Comparison of ENCODE assay signal across 17 cellular contexts in the genomic region with DNA sequence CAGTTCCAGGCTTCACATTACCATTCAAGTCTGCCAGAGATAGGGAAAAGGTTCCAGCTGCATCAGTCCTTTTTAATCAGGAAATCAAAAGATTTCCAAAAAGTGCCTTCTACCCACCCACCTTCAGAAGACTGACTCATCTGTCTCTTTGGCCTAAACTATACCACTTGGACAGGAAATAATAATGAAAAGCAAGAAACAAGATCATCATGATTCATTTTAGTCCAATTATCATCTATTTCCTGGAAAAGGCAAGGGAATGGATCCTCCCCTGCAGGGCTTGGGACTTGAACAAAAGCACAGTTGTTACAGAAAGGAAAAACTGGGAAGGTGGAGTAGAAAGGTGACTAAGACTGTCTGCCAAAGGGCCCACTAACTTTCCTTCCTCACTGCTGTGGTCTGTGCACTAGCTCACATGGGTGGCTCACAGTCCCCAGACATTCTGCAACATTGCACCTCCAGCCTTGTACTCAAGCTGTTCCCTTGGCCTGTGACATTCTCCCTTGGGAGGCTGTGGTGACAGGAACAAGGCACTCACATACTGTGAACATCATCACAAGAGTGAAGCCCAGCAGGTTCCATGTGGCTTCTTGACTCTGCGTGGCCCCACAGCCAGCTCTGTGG.
DNase-seq lines count a peak whose midpoint lies in the region; ATAC-seq and TF ChIP-seq lines count a peak whose summit lies in the region.
"Had no signal": no experiment of that assay in that cellular context is flagged by ENCODE, and none has a peak within 500 bp of the region (broad histone marks: within the 10 kb centered on the region; RNA-seq: fewer than 3 reads in every experiment).

No MANE protein-coding gene starts in this region.

- intact Hi-C loops in activated T-helper 1 cell treated with anti-CD3 and anti-CD28 coated beads, Interleukin-12 subunit alpha, Interleukin-12 subunit beta, Interleukin-2, Interleukin-4 antibody, amounts not matched to agents 30 ng/mL and 10 ng/mL and 1 ng/mL, durations not matched to agents 14 hours and 24 hours and 36 hours (cut with micrococcal nuclease): no loop called here

- H4K20me1 ChIP-seq in BLaER1 treated with 17β-estradiol and CSF1 and Interleukin-3, amounts not matched to agents 10 nM and 100 nM: no peaks in the 10 kb centered on the region

- no peak overlapping the region for H3K9ac ChIP-seq in BLaER1 treated with 17β-estradiol and CSF1 and Interleukin-3, amounts not matched to agents 10 nM and 100 nM
- H3K9ac ChIP-seq in mesenchymal stem cell (ENCODE audit: low read length): peak overlapping the region; percentile 4

- H2AK5ac ChIP-seq in mesenchymal stem cell (ENCODE audit: low read length, severe bottlenecking): no peak overlapping the region

- H3K18ac ChIP-seq in mesenchymal stem cell (ENCODE audit: low read depth in 1 of 2, low read length in 2 of 2): peak overlapping the region in 1 of 2 experiments; percentile 25

- H3K4me1 Mint-ChIP-seq in activated T-helper 1 cell treated with anti-CD3 and anti-CD28 coated beads, Interleukin-12 subunit alpha, Interleukin-12 subunit beta, Interleukin-2, Interleukin-4 antibody, amounts not matched to agents 30 ng/mL and 10 ng/mL and 1 ng/mL, durations not matched to agents 14 hours and 24 hours and 36 hours (ENCODE audit: low read depth): no peaks in the 10 kb centered on the region
- H3K4me1 Mint-ChIP-seq: stimulated activated memory B cell treated with anti-CD40 and anti-IgM and Interleukin-4, amounts not matched to agents 10 μg/mL and 1 μg/mL and 100 μg/mL, for 72 hours had no signal

- no peak overlapping the region for H3K4me3 Mint-ChIP-seq in activated T-helper 1 cell treated with anti-CD3 and anti-CD28 coated beads, Interleukin-12 subunit alpha, Interleukin-12 subunit beta, Interleukin-2, Interleukin-4 antibody, amounts not matched to agents 30 ng/mL and 10 ng/mL and 1 ng/mL, durations not matched to agents 14 hours and 24 hours and 36 hours
- H3K4me3 Mint-ChIP-seq: activated naive CD8-positive, alpha-beta T cell treated with anti-CD3 and anti-CD28 coated beads, Interleukin-2, amount 10 ng/mL, durations not matched to agents 7 days and 5 days; stimulated activated memory B cell treated with anti-CD40 and anti-IgM and Interleukin-4, amounts not matched to agents 10 μg/mL and 1 μg/mL and 100 μg/mL, for 72 hours had no signal

- 100% methylated on average over 1 of the region's 1 CpG for WGBS in mesenchymal stem cell

- no peak overlapping the region for H2BK12ac ChIP-seq in mesenchymal stem cell (ENCODE audit: low read length in 2 of 2)

- no peak for ATAC-seq in GM21528 (IDR thresholded peaks at IDR 0.05; ENCODE audit: low FRiP score, unreplicated experiment)
- ATAC-seq: gastrocnemius medialis; stimulated activated memory B cell treated with anti-CD40 and anti-IgM and Interleukin-4, amounts not matched to agents 10 μg/mL and 1 μg/mL and 100 μg/mL, for 72 hours had no signal

- H3K4me2 ChIP-seq in BLaER1 treated with 17β-estradiol and CSF1 and Interleukin-3, amounts not matched to agents 10 nM and 100 nM: peak overlapping the region in 10 of 11 experiments; percentile 3 to 46 (median 24); a peak in 16 of 22 replicates
- H3K4me2 ChIP-seq in mesenchymal stem cell (ENCODE audit: low read length, poor library complexity, severe bottlenecking): no peak overlapping the region

- no peaks in the 10 kb centered on the region for H3K79me1 ChIP-seq in mesenchymal stem cell (replicated peaks; ENCODE audit: low read length, poor library complexity, severe bottlenecking)

- H2AFZ ChIP-seq in mesenchymal stem cell (ENCODE audit: low read depth, low read length): no peak overlapping the region

- H3K23ac ChIP-seq in mesenchymal stem cell (ENCODE audit: low read length in 2 of 2): no peak overlapping the region

- H3K9me3 Mint-ChIP-seq in activated T-helper 1 cell treated with anti-CD3 and anti-CD28 coated beads, Interleukin-12 subunit alpha, Interleukin-12 subunit beta, Interleukin-2, Interleukin-4 antibody, amounts not matched to agents 30 ng/mL and 10 ng/mL and 1 ng/mL, durations not matched to agents 14 hours and 24 hours and 36 hours: no peaks in the 10 kb centered on the region
- H3K9me3 Mint-ChIP-seq: activated naive CD8-positive, alpha-beta T cell treated with anti-CD3 and anti-CD28 coated beads, Interleukin-2, amount 10 ng/mL, durations not matched to agents 7 days and 5 days; stimulated activated memory B cell treated with anti-CD40 and anti-IgM and Interleukin-4, amounts not matched to agents 10 μg/mL and 1 μg/mL and 100 μg/mL, for 72 hours had no signal

- peaks cover 8% of the 10 kb centered on the region for H3K27me3 Mint-ChIP-seq in activated T-helper 1 cell treated with anti-CD3 and anti-CD28 coated beads, Interleukin-12 subunit alpha, Interleukin-12 subunit beta, Interleukin-2, Interleukin-4 antibody, amounts not matched to agents 30 ng/mL and 10 ng/mL and 1 ng/mL, durations not matched to agents 14 hours and 24 hours and 36 hours (ENCODE audit: insufficient read depth)

- H2BK5ac ChIP-seq in mesenchymal stem cell (ENCODE audit: low read depth, low read length, poor library complexity, severe bottlenecking): no peak overlapping the region

- peak overlapping the region in 1 of 2 experiments; percentile 14 for H3K14ac ChIP-seq in mesenchymal stem cell (ENCODE audit: low read length in 2 of 2)

- H3K27ac ChIP-seq in BLaER1 treated with 17β-estradiol and CSF1 and Interleukin-3, amounts not matched to agents 10 nM and 100 nM: no peak overlapping the region
- H3K27ac ChIP-seq in mesenchymal stem cell (ENCODE audit: low read length, poor library complexity, severe bottlenecking): no peak overlapping the region
- H3K27ac ChIP-seq: C4-2B, colonic mucosa, gastrocnemius medialis had no signal

- H3K27ac Mint-ChIP-seq in activated T-helper 1 cell treated with anti-CD3 and anti-CD28 coated beads, Interleukin-12 subunit alpha, Interleukin-12 subunit beta, Interleukin-2, Interleukin-4 antibody, amounts not matched to agents 30 ng/mL and 10 ng/mL and 1 ng/mL, durations not matched to agents 14 hours and 24 hours and 36 hours: no peak overlapping the region
- H3K27ac Mint-ChIP-seq: activated naive CD8-positive, alpha-beta T cell treated with anti-CD3 and anti-CD28 coated beads, Interleukin-2, amount 10 ng/mL, durations not matched to agents 7 days and 5 days; stimulated activated memory B cell treated with anti-CD40 and anti-IgM and Interleukin-4, amounts not matched to agents 10 μg/mL and 1 μg/mL and 100 μg/mL, for 72 hours had no signal

- no peak overlapping the region for H2BK15ac ChIP-seq in mesenchymal stem cell (ENCODE audit: low read depth, poor library complexity, severe bottlenecking)

- peak; percentile 82 for DNase-seq in M059J (ENCODE audit: low read depth)
- DNase-seq in choroid plexus epithelial cell (ENCODE audit: low read depth): peak; percentile 23
- DNase-seq in mesenchymal stem cell: peak; percentile 3
- no peak for DNase-seq in NCI-H774 (lab: John Stamatoyannopoulos, UW)
- DNase-seq in activated T-helper 1 cell treated with anti-CD3 and anti-CD28 coated beads, Interleukin-12 subunit alpha, Interleukin-12 subunit beta, Interleukin-2, Interleukin-4 antibody, amounts not matched to agents 30 ng/mL and 10 ng/mL and 1 ng/mL, durations not matched to agents 14 hours and 24 hours and 36 hours (ENCODE audit: low spot score): no peak
- DNase-seq in activated CD4-positive, alpha-beta T cell treated with anti-CD3 and anti-CD28 coated beads, Interleukin-2, amount 50 U/mL, for 1 hour: no peak
- DNase-seq: activated CD8-positive, alpha-beta memory T cell treated with anti-CD3 and anti-CD28 coated beads, Interleukin-2, amount 50 U/mL, for 48 hours; activated naive CD8-positive, alpha-beta T cell treated with anti-CD3 and anti-CD28 coated beads, Interleukin-2, amount 10 ng/mL, durations not matched to agents 7 days and 5 days; colonic mucosa; gastrocnemius medialis; NCI-H1417 treated with DMSO at 0.1 percent for 48 hours; NCI-H526; stimulated activated CD4-positive, alpha-beta T cell treated with anti-CD3 and anti-CD28 coated beads, Interleukin-4, amount 100 ng/mL, for 24 hours had no signal

- no peaks in the 10 kb centered on the region for H3K27me3 ChIP-seq in BLaER1 treated with 17β-estradiol and CSF1 and Interleukin-3, amounts not matched to agents 10 nM and 100 nM
- H3K27me3 ChIP-seq in mesenchymal stem cell (ENCODE audit: control insufficient read depth in 1 of 2, insufficient read depth in 1 of 2, low read length in 2 of 2): no peaks in the 10 kb centered on the region
- H3K27me3 ChIP-seq: colonic mucosa, gastrocnemius medialis had no signal

- H3K36me3 ChIP-seq in BLaER1 treated with 17β-estradiol and CSF1 and Interleukin-3, amounts not matched to agents 10 nM and 100 nM: no peaks in the 10 kb centered on the region
- H3K36me3 ChIP-seq in mesenchymal stem cell (ENCODE audit: control insufficient read depth in 1 of 2, insufficient read depth in 2 of 2, low read depth in 1 of 2, low read length in 2 of 2): no peaks in the 10 kb centered on the region
- H3K36me3 ChIP-seq: colonic mucosa, gastrocnemius medialis had no signal

- no peak overlapping the region for H4K91ac ChIP-seq in mesenchymal stem cell (ENCODE audit: low read length)

- TF ChIP-seq CTCF in choroid plexus epithelial cell (conservative IDR thresholded peaks at IDR 0.05; ENCODE audit: low read depth, low read length): no peak

- H3K36me3 Mint-ChIP-seq in activated T-helper 1 cell treated with anti-CD3 and anti-CD28 coated beads, Interleukin-12 subunit alpha, Interleukin-12 subunit beta, Interleukin-2, Interleukin-4 antibody, amounts not matched to agents 30 ng/mL and 10 ng/mL and 1 ng/mL, durations not matched to agents 14 hours and 24 hours and 36 hours (ENCODE audit: low read depth): no peaks in the 10 kb centered on the region
- H3K36me3 Mint-ChIP-seq: activated naive CD8-positive, alpha-beta T cell treated with anti-CD3 and anti-CD28 coated beads, Interleukin-2, amount 10 ng/mL, durations not matched to agents 7 days and 5 days; stimulated activated memory B cell treated with anti-CD40 and anti-IgM and Interleukin-4, amounts not matched to agents 10 μg/mL and 1 μg/mL and 100 μg/mL, for 72 hours had no signal

- peaks cover 0 to 18% (median 10%) of the 10 kb centered on the region in 10 experiments; a peak in 15 of 20 replicates for H3K4me1 ChIP-seq in BLaER1 treated with 17β-estradiol and CSF1 and Interleukin-3, amounts not matched to agents 10 nM and 100 nM
- H3K4me1 ChIP-seq in mesenchymal stem cell (ENCODE audit: control insufficient read depth, insufficient read depth, low read depth, low read length): peaks cover 4% of the 10 kb centered on the region
- H3K4me1 ChIP-seq: colonic mucosa, gastrocnemius medialis had no signal

- H4K8ac ChIP-seq in mesenchymal stem cell (ENCODE audit: low read length): peak overlapping the region; percentile 57

- no peak overlapping the region for H3K4me3 ChIP-seq in BLaER1 treated with 17β-estradiol and CSF1 and Interleukin-3, amounts not matched to agents 10 nM and 100 nM
- H3K4me3 ChIP-seq in choroid plexus epithelial cell (ENCODE audit: low read depth, low read length) (no peak overlapping the region), mesenchymal stem cell (ENCODE audit: insufficient read depth in 1 of 2, low read depth in 1 of 2, low read length in 2 of 2) (no peak overlapping the region)
- H3K4me3 ChIP-seq: colonic mucosa, gastrocnemius medialis had no signal

- H3K9me3 ChIP-seq in BLaER1 treated with 17β-estradiol and CSF1 and Interleukin-3, amounts not matched to agents 10 nM and 100 nM (replicated peaks in 1 of 11): no peaks in the 10 kb centered on the region
- H3K9me3 ChIP-seq in mesenchymal stem cell (ENCODE audit: control insufficient read depth, low read length): no peaks in the 10 kb centered on the region
- H3K9me3 ChIP-seq: colonic mucosa, gastrocnemius medialis had no signal

- H2BK120ac ChIP-seq in mesenchymal stem cell (ENCODE audit: low read depth, low read length): no peak overlapping the region

- no peak overlapping the region for H3K4ac ChIP-seq in mesenchymal stem cell (ENCODE audit: low read depth in 1 of 2, low read length in 2 of 2)

Comparison
In these comparisons a context has a peak if more than half of its experiments do, and no peak if none do; other contexts are left out.
1. DNase-seq: peak in M059J (single experiment), choroid plexus epithelial cell (single experiment) and mesenchymal stem cell (single experiment); none in NCI-H774 (single experiment), activated T-helper 1 cell treated with anti-CD3 and anti-CD28 coated beads, Interleukin-12 subunit alpha, Interleukin-12 subunit beta, Interleukin-2, Interleukin-4 antibody, amounts not matched to agents 30 ng/mL and 10 ng/mL and 1 ng/mL, durations not matched to agents 14 hours and 24 hours and 36 hours (single experiment) and activated CD4-positive, alpha-beta T cell treated with anti-CD3 and anti-CD28 coated beads, Interleukin-2, amount 50 U/mL, for 1 hour (single experiment).